Comparison of ENCODE assay signal across 10 cellular contexts in the genomic region with DNA sequence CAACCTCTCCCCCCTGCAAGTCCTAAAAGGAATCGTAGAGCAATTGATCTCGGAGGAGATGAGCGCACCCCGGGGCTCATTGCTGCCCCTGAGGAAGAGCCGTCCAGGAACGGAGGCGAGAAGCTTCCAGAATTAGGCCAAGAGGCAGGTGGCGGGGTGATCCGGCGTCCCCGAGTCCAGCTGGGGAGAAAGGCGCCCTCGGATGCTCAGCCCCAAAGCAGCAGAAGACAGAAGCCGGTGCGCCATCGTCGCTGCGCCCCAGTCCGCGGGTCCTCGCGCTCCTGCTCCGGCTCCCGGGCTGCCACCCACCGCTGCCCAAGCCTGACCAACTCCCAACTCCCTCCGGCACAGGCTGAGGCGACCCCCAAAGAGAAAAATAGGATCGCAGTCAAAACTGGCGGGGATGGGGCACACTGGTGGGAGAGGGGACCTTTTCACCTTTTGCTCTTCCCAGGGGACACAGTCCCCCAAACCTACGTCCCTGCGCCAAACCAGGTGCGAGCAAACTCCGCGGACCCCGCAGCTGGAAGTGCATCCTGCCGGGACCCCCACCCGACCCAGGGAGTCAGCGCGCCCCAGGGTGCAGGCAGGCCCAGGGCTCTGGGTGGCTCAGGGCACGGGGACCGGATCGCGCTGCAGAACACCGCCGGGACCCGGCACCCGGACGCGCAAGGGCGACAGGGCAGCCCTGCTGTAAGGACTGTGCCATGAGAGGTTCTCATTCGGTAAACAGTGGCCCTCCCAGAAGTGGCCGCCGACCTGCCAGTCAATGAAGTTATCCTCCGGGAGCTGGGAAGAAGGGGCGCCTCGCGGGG. TPM values are rescaled to one million over a fixed set of nuclear protein-coding genes. Genes with fewer than 3 reads are reported as not detected.
DNase-seq lines count a peak whose midpoint lies in the region; ATAC-seq, FAIRE-seq and TF ChIP-seq lines count a peak whose summit lies in the region.
"Had no signal": no experiment of that assay in that cellular context is flagged by ENCODE, and none has a peak within 500 bp of the region (broad histone marks: within the 10 kb centered on the region; RNA-seq: fewer than 3 reads in every experiment).

No MANE protein-coding gene starts in this region.

- 22 to 27% methylated on average over 34 to 57 of the region's 57 CpGs for WGBS in body of pancreas, 2 donors
- WGBS in smooth muscle cell (ENCODE audit: low lambda C conversion rate) = 4% methylated on average over 55 of the region's 57 CpGs

- DNase-seq in HFF-Myc (ENCODE audit: extremely low read depth, low read depth) (no peak), body of pancreas (peak in 1 of 4 donors; percentile 11), keratinocyte (ENCODE audit: low read depth, low spot score) (no peak), smooth muscle cell (lab: John Stamatoyannopoulos, UW; ENCODE audit: unreplicated experiment) (no peak), erythroblast (lab: John Stamatoyannopoulos, UW) (no peak), midbrain (lab: John Stamatoyannopoulos, UW) (no peak)
- DNase-seq in effector memory CD4-positive, alpha-beta T cell = no peak
- DNase-seq: naive thymus-derived CD4-positive, alpha-beta T cell had no signal

- H3K36me3 ChIP-seq in body of pancreas (replicated peaks in 1 of 2; ENCODE audit: insufficient read depth in 1 of 2, low read depth in 2 of 2) = no peaks in the 10 kb centered on the region
- H3K36me3 ChIP-seq in keratinocyte (ENCODE audit: control insufficient read depth in 2 of 2, extremely low read depth in 1 of 2, insufficient read depth in 2 of 2, low read length in 2 of 2) = no peaks in the 10 kb centered on the region
- H3K36me3 ChIP-seq in smooth muscle cell (ENCODE audit: low read depth) = no peaks in the 10 kb centered on the region
- H3K36me3 ChIP-seq in effector memory CD4-positive, alpha-beta T cell (ENCODE audit: control insufficient read depth, insufficient read depth, low read length) = no peaks in the 10 kb centered on the region
- H3K36me3 ChIP-seq: SJSA1 had no signal

- H3K4me1 ChIP-seq in body of pancreas (peaks cover 25% of the 10 kb centered on the region), keratinocyte (ENCODE audit: control insufficient read depth, extremely low read depth, insufficient read depth, low read length) (peaks cover 5% of the 10 kb centered on the region), smooth muscle cell (ENCODE audit: low read depth) (peaks cover 23% of the 10 kb centered on the region)
- no peaks in the 10 kb centered on the region for H3K4me1 ChIP-seq in effector memory CD4-positive, alpha-beta T cell (ENCODE audit: control insufficient read depth, insufficient read depth, low read length, poor library complexity, severe bottlenecking)

- H3F3A ChIP-seq in smooth muscle cell (ENCODE audit: low read depth) = peaks cover 6% of the 10 kb centered on the region

- no peaks in the 10 kb centered on the region for H3K79me2 ChIP-seq in keratinocyte (ENCODE audit: control insufficient read depth, insufficient read depth, low read length)
- H3K79me2 ChIP-seq in smooth muscle cell (ENCODE audit: low read depth) = no peaks in the 10 kb centered on the region

- intact Hi-C loops in body of pancreas (cut with DNase I) = no loop called here

- no peak for ATAC-seq in body of pancreas
- no peak for ATAC-seq in HG02642 (IDR thresholded peaks at IDR 0.05; ENCODE audit: poor library complexity, unreplicated experiment)
- ATAC-seq: naive thymus-derived CD4-positive, alpha-beta T cell had no signal

- H3K27me3 ChIP-seq in body of pancreas (no peaks in the 10 kb centered on the region), keratinocyte (ENCODE audit: control insufficient read depth, extremely low read depth, insufficient read depth, low read length) (peaks cover 23% of the 10 kb centered on the region), smooth muscle cell (ENCODE audit: low read depth) (peaks cover 11% of the 10 kb centered on the region)
- peaks cover 3% of the 10 kb centered on the region for H3K27me3 ChIP-seq in effector memory CD4-positive, alpha-beta T cell (replicated peaks; ENCODE audit: control insufficient read depth, insufficient read depth, low read length, poor library complexity, severe bottlenecking)

- dilution Hi-C loops in keratinocyte (cut with MboI; ENCODE audit: extremely low pct_ligation_motif_present, low sequenced_read_pairs) = no loop called here

- H4K20me1 ChIP-seq in keratinocyte (ENCODE audit: control insufficient read depth, extremely low read depth, insufficient read depth, low read length) = no peaks in the 10 kb centered on the region
- no peaks in the 10 kb centered on the region for H4K20me1 ChIP-seq in smooth muscle cell (ENCODE audit: low read depth)

- H3K9me3 ChIP-seq in body of pancreas (no peaks in the 10 kb centered on the region), keratinocyte (ENCODE audit: control insufficient read depth, low read depth, low read length) (no peaks in the 10 kb centered on the region), smooth muscle cell (replicated peaks; ENCODE audit: low read depth) (no peaks in the 10 kb centered on the region)
- H3K9me3 ChIP-seq in effector memory CD4-positive, alpha-beta T cell (ENCODE audit: control insufficient read depth, low read length) = no peaks in the 10 kb centered on the region
- H3K9me3 ChIP-seq: SJSA1 had no signal

- H3K9ac ChIP-seq in keratinocyte (ENCODE audit: control insufficient read depth, extremely low read depth, insufficient read depth, low read length) (no peak overlapping the region), smooth muscle cell (ENCODE audit: low read depth) (no peak overlapping the region)

- TF ChIP-seq POLR2A in body of pancreas (IDR thresholded peaks at IDR 0.05) (no peak), erythroblast (IDR thresholded peaks at IDR 0.05; ENCODE audit: low read length) (no peak)

- no peak for FAIRE-seq in keratinocyte (lab: Jason Lieb, UNC)

- H3K27ac ChIP-seq in body of pancreas = no peak overlapping the region
- no peak overlapping the region for H3K27ac ChIP-seq in keratinocyte (ENCODE audit: control insufficient read depth, insufficient read depth, low read length)
- H3K27ac ChIP-seq in smooth muscle cell (ENCODE audit: low read depth) = no peak overlapping the region
- no peak overlapping the region for H3K27ac ChIP-seq in effector memory CD4-positive, alpha-beta T cell (ENCODE audit: insufficient read depth, low read length, poor library complexity, severe bottlenecking)
- H3K27ac ChIP-seq: SJSA1 had no signal

- peak overlapping the region; percentile 41 for H3K4me3 ChIP-seq in HFF-Myc (replicated peaks; ENCODE audit: low read depth, low read length)
- H3K4me3 ChIP-seq in body of pancreas = peak overlapping the region; percentile 10 to 35
- peak overlapping the region in 2 of 3 experiments; percentile 50 to 70 for H3K4me3 ChIP-seq in keratinocyte (ENCODE audit: control insufficient read depth in 2 of 3, extremely low read depth in 1 of 3, insufficient read depth in 2 of 3, low read depth in 1 of 3, low read length in 3 of 3)
- peak overlapping the region; percentile 43 for H3K4me3 ChIP-seq in smooth muscle cell
- no peak overlapping the region for H3K4me3 ChIP-seq in effector memory CD4-positive, alpha-beta T cell (ENCODE audit: insufficient read depth, low read depth, low read length, poor library complexity, severe bottlenecking)

- no peak for TF ChIP-seq CTCF in HFF-Myc (IDR thresholded peaks at IDR 0.05; ENCODE audit: low read depth, low read length, missing control alignments)
- no peak for TF ChIP-seq CTCF in body of pancreas (IDR thresholded peaks at IDR 0.05)
- no peak for TF ChIP-seq CTCF in keratinocyte (optimal IDR thresholded peaks at IDR 0.05 in 1 of 3, IDR thresholded peaks at IDR 0.05 in 1 of 3, conservative IDR thresholded peaks at IDR 0.05 in 1 of 3; ENCODE audit: extremely low read depth in 1 of 3, insufficient read depth in 2 of 3, low read length in 3 of 3)
- no peak for TF ChIP-seq CTCF in smooth muscle cell (IDR thresholded peaks at IDR 0.05; ENCODE audit: borderline replicate concordance, insufficient read depth, poor library complexity, severe bottlenecking)

- H3K4me2 ChIP-seq in keratinocyte (ENCODE audit: control insufficient read depth, extremely low read depth, insufficient read depth, low read depth, low read length) (peak overlapping the region; percentile 86), smooth muscle cell (peak overlapping the region; percentile 83)

- H3K9me1 ChIP-seq in keratinocyte (ENCODE audit: control insufficient read depth, extremely low read depth, insufficient read depth, low read length) = no peaks in the 10 kb centered on the region

- H2AFZ ChIP-seq in keratinocyte (ENCODE audit: control insufficient read depth, low read length) (no peak overlapping the region), smooth muscle cell (ENCODE audit: low read depth) (peak overlapping the region; percentile 45)

RNA-seq across cellular contexts. Expression of a gene that starts 8.5 kb away (rescaled TPM):
- total RNA-seq in body of pancreas = 10 to 100 TPM; 82.1 to 84.6 TPM
- polyA plus RNA-seq in keratinocyte = 2.2 to 4.4 TPM (median 3.1 TPM) in 3 replicates
- polyA plus RNA-seq in keratinocyte (2011; ENCODE audit: low read depth) = 5.3 TPM
- polyA plus RNA-seq in keratinocyte (2011; cell fraction: cytosol; rRNA removed) = 1.3 and 2.3 TPM in 2 replicates
- polyA plus RNA-seq in keratinocyte (2011; cell fraction: nucleus; rRNA removed) = 4.9 and 6.2 TPM in 2 replicates
- 2.4 and 2.8 TPM in 2 replicates for polyA plus RNA-seq in keratinocyte (2012; ENCODE audit: low replicate concordance)
- 6.7 to 17.9 TPM (median 7.1 TPM) in 3 replicates for polyA minus RNA-seq in keratinocyte
- polyA minus RNA-seq in keratinocyte (2011; cell fraction: cytosol; rRNA and poly(A)+ RNA removed) = 8.6 TPM
- 5.3 and 7.4 TPM in 2 replicates for polyA minus RNA-seq in keratinocyte (2011; cell fraction: nucleus; rRNA and poly(A)+ RNA removed)
- total RNA-seq in smooth muscle cell = 14.6 and 15.6 TPM in 2 replicates
- 15.8 and 18.1 TPM in 2 replicates for polyA plus RNA-seq in smooth muscle cell
- polyA plus RNA-seq: naive thymus-derived CD4-positive, alpha-beta T cell had no signal
